Comparison of ENCODE assay signal across 28 cellular contexts in the genomic region with DNA sequence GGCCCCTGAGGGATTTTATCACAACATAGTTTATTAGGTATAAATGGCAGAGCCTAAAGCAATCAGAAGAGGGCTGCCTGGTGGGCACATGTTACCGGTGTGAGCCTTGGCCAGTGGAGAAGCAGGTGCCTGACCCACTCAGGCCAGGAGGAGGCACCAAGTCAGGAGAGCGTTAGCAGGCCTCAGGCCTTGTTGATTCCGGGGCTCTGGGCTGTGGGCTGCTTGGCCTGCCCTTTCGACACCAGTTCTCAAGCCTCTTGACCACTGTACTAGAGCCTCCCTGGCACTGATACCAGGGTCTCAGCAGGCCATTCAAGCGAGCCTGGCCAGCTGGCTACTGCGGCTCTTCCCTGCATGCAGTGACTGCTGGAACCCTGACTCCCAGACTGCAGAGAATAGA. TPM values are rescaled to one million over a fixed set of nuclear protein-coding genes. Genes with fewer than 3 reads are reported as not detected.
"Had no signal": no experiment of that assay in that cellular context is flagged by ENCODE, and none has a peak within 500 bp of the region (broad histone marks: within the 10 kb centered on the region; RNA-seq: fewer than 3 reads in every experiment).

No MANE protein-coding gene starts in this region.

- H3K9ac ChIP-seq: neural progenitor cell had no signal

- H2AFZ ChIP-seq: neural progenitor cell had no signal

- ATAC-seq: effector memory CD8-positive, alpha-beta T cell; esophagus mucosa; left lobe of liver; naive thymus-derived CD4-positive, alpha-beta T cell; pancreas; stimulated activated naive CD8-positive, alpha-beta T cell treated with anti-CD3 and anti-CD28 coated beads, Interleukin-15, amount 100 ng/mL, for 72 hours; upper lobe of right lung had no signal

- H3K9me3 ChIP-seq: gastrocnemius medialis, pancreas, suprapubic skin, transverse colon, upper lobe of right lung, uterus had no signal

- H3K4me2 ChIP-seq: neural progenitor cell, smooth muscle cell had no signal

- H3K4me1 ChIP-seq: gastrocnemius medialis, suprapubic skin, uterus had no signal

- FAIRE-seq: kidney, pancreas had no signal

- H3K27ac Mint-ChIP-seq: effector memory CD8-positive, alpha-beta T cell; naive thymus-derived CD4-positive, alpha-beta T cell; nephron; neural progenitor cell; progenitor cell of endocrine pancreas; stimulated activated naive CD8-positive, alpha-beta T cell treated with anti-CD3 and anti-CD28 coated beads, Interleukin-15, amount 100 ng/mL, for 72 hours had no signal

- H3K36me3 Mint-ChIP-seq: naive thymus-derived CD4-positive, alpha-beta T cell; neural progenitor cell had no signal

- DNase-seq: effector memory CD8-positive, alpha-beta T cell; foreskin fibroblast; gastrocnemius medialis; head of caudate nucleus; midbrain; naive thymus-derived CD4-positive, alpha-beta T cell; nucleus accumbens; pancreas; stimulated activated CD4-positive, alpha-beta T cell treated with anti-CD3 and anti-CD28 coated beads, Interleukin-12 subunit alpha, Interleukin-12 subunit beta, amount 100 ng/mL, for 4 hours; stimulated activated CD4-positive, alpha-beta T cell treated with anti-CD3 and anti-CD28 coated beads, Interleukin-1b, Interleukin-23, amount 100 ng/mL, for 48 hours; stimulated activated CD4-positive, alpha-beta T cell treated with anti-CD3 and anti-CD28 coated beads, Interleukin-4, amount 100 ng/mL, for 1 hour; stimulated activated CD8-positive, alpha-beta memory T cell treated with anti-CD3 and anti-CD28 coated beads, Interleukin-4, amount 100 ng/mL, for 48 hours; stimulated activated naive CD4-positive, alpha-beta T cell; stimulated activated naive CD8-positive, alpha-beta T cell treated with anti-CD3 and anti-CD28 coated beads, Interleukin-15, amount 100 ng/mL, for 72 hours; transverse colon; upper lobe of right lung; uterus had no signal

- H3K9me3 Mint-ChIP-seq: effector memory CD8-positive, alpha-beta T cell; naive thymus-derived CD4-positive, alpha-beta T cell; nephron; neural progenitor cell; stimulated activated naive CD8-positive, alpha-beta T cell treated with anti-CD3 and anti-CD28 coated beads, Interleukin-15, amount 100 ng/mL, for 72 hours had no signal

- H3K27ac ChIP-seq: coronary artery, epithelial cell of prostate, gastrocnemius medialis, neural progenitor cell, pancreas, suprapubic skin, transverse colon, upper lobe of right lung, uterus had no signal

- H3K4me3 ChIP-seq: coronary artery, gastrocnemius medialis, lung, neural progenitor cell, pancreas, smooth muscle cell, suprapubic skin, transverse colon, upper lobe of right lung, uterus had no signal

- H3K27me3 ChIP-seq: gastrocnemius medialis, neural progenitor cell, pancreas, upper lobe of right lung, uterus had no signal

- H3K4me3 Mint-ChIP-seq: effector memory CD8-positive, alpha-beta T cell; naive thymus-derived CD4-positive, alpha-beta T cell; nephron; neural progenitor cell; stimulated activated naive CD8-positive, alpha-beta T cell treated with anti-CD3 and anti-CD28 coated beads, Interleukin-15, amount 100 ng/mL, for 72 hours had no signal

- H3K36me3 ChIP-seq: gastrocnemius medialis, neural progenitor cell, pancreas, suprapubic skin, transverse colon, upper lobe of right lung, uterus had no signal

RNA-seq across cellular contexts. Expression of gene CLDN14, which starts 20.8 kb away (rescaled TPM):
- total RNA-seq: esophagus mucosa; naive thymus-derived CD4-positive, alpha-beta T cell; progenitor cell of endocrine pancreas; smooth muscle cell; transverse colon; upper lobe of right lung; uterus had no signal
- polyA plus RNA-seq: naive thymus-derived CD4-positive, alpha-beta T cell; smooth muscle cell had no signal
